In the genomic region with DNA sequence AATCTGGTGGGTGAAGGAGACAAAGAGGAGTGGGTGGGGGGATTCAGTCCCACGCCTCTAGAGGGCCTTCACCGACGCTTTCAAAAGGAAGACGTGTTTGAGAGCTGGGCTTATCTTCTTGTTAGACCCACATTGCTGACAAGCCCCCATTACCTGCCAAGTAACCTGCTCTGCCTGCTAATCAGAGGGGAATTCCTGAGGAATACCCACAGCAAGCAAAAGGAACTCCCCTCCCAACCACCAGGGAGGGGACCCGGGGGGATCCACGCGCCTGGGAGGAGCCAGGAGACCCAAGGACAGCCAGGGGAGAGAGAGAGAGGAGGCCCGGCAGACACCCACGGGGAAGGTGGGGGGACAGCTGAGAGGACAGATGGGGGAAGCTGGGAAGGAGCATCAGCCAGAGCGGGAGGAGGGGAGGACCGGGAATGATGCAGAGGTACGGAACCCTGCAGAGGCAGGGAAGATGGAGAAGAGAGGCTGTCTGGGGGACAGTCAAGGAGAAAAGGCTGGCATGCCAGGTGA, we compare ENCODE assay signal across 9 cellular contexts. TPM values are rescaled to one million over a fixed set of nuclear protein-coding genes. Genes with fewer than 3 reads are reported as not detected.
DNase-seq lines count a peak whose midpoint lies in the region; ATAC-seq and TF ChIP-seq lines count a peak whose summit lies in the region.
"Had no signal": no experiment of that assay in that cellular context is flagged by ENCODE, and none has a peak within 500 bp of the region (broad histone marks: within the 10 kb centered on the region; RNA-seq: fewer than 3 reads in every experiment).

No MANE protein-coding gene starts in this region.

- H3K4me3 Mint-ChIP-seq in CD4-positive, alpha-beta T cell: peak overlapping the region; percentile 87
- peak overlapping the region; percentile 94 to 98 (median 95) for H3K4me3 Mint-ChIP-seq in brain
- peak overlapping the region; percentile 77 to 96 (median 86) for H3K4me3 Mint-ChIP-seq in naive thymus-derived CD8-positive, alpha-beta T cell

- H3K9me3 Mint-ChIP-seq in CD4-positive, alpha-beta T cell: no peaks in the 10 kb centered on the region
- peaks cover 0 to 4% (median 0%) of the 10 kb centered on the region in 5 experiments for H3K9me3 Mint-ChIP-seq in brain
- H3K9me3 Mint-ChIP-seq in naive thymus-derived CD8-positive, alpha-beta T cell: no peaks in the 10 kb centered on the region

- no peak overlapping the region for H3K27ac ChIP-seq in CD4-positive, alpha-beta T cell (ENCODE audit: low read depth, low read length)
- H3K27ac ChIP-seq in MM.1S (ENCODE audit: low read length): no peak overlapping the region

- H4K20me1 ChIP-seq in MM.1S (ENCODE audit: insufficient read depth, low read length): no peaks in the 10 kb centered on the region

- H3K36me3 Mint-ChIP-seq in CD4-positive, alpha-beta T cell (ENCODE audit: low read depth): peaks cover 69% of the 10 kb centered on the region
- H3K36me3 Mint-ChIP-seq in brain: peaks cover 40% of the 10 kb centered on the region
- peaks cover 7 to 42% (median 13%) of the 10 kb centered on the region in 3 donors for H3K36me3 Mint-ChIP-seq in naive thymus-derived CD8-positive, alpha-beta T cell

- no peaks in the 10 kb centered on the region for H3K27me3 Mint-ChIP-seq in CD4-positive, alpha-beta T cell
- peaks cover 4% of the 10 kb centered on the region for H3K27me3 Mint-ChIP-seq in brain
- H3K27me3 Mint-ChIP-seq in naive thymus-derived CD8-positive, alpha-beta T cell: no peaks in the 10 kb centered on the region

- H3K27ac Mint-ChIP-seq in CD4-positive, alpha-beta T cell: peak overlapping the region; percentile 58
- peak overlapping the region; percentile 94 to 100 (median 98) for H3K27ac Mint-ChIP-seq in brain
- H3K27ac Mint-ChIP-seq in naive thymus-derived CD8-positive, alpha-beta T cell: peak overlapping the region; percentile 56 to 87 (median 81)

- CTCF ChIA-PET in CD4-positive, alpha-beta T cell (lab: Charles Lee): no interaction called here

- peaks cover 54% of the 10 kb centered on the region for H3K4me1 Mint-ChIP-seq in CD4-positive, alpha-beta T cell (ENCODE audit: low read depth)
- H3K4me1 Mint-ChIP-seq in brain: peaks cover 55% of the 10 kb centered on the region
- peaks cover 37 to 59% (median 55%) of the 10 kb centered on the region in 4 donors for H3K4me1 Mint-ChIP-seq in naive thymus-derived CD8-positive, alpha-beta T cell

- peak overlapping the region; percentile 89 for H3K4me2 ChIP-seq in MM.1S (ENCODE audit: low read depth, low read length)

- intact Hi-C loops in CD4-positive, alpha-beta T cell (cut with DNase I, micrococcal nuclease): loop anchor here (2.0 to 10.0 kb wide), 7 partner anchors 161 to 1881 kb away; a partner anchor contains a TSS

- peak overlapping the region; percentile 85 for H3K4me3 ChIP-seq in MM.1S (ENCODE audit: low read length)

- H3K4me1 ChIP-seq in MM.1S (ENCODE audit: low read length): peaks cover 24% of the 10 kb centered on the region

- no peaks in the 10 kb centered on the region for H3K27me3 ChIP-seq in CD4-positive, alpha-beta T cell (ENCODE audit: control insufficient read depth, insufficient read depth, low read length)
- H3K27me3 ChIP-seq in MM.1S (replicated peaks; ENCODE audit: insufficient read depth, low read length): no peaks in the 10 kb centered on the region

- H3K9me2 ChIP-seq in MM.1S (replicated peaks; ENCODE audit: insufficient read depth, low read length): no peaks in the 10 kb centered on the region

- DNase-seq in CD4-positive, alpha-beta T cell: no peak
- no peak for DNase-seq in MM.1S
- DNase-seq in naive thymus-derived CD8-positive, alpha-beta T cell: peak in 3 of 10 donors; percentile 19 to 37 (median 28)
- no peak for DNase-seq in kidney tubule cell (ENCODE audit: low spot score)
- DNase-seq in erythroblast (lab: John Stamatoyannopoulos, UW): no peak
- DNase-seq in medulla oblongata (ENCODE audit: extremely low spot score): no peak

- peaks cover 28% of the 10 kb centered on the region for H3F3A ChIP-seq in MM.1S (ENCODE audit: insufficient read depth, low read length)

- peaks cover 43% of the 10 kb centered on the region for H3K79me2 ChIP-seq in MM.1S (ENCODE audit: low read length)

- H3K36me3 ChIP-seq in MM.1S (replicated peaks; ENCODE audit: insufficient read depth, low read length): peaks cover 11% of the 10 kb centered on the region; the same call in 1 of the 2 replicates

- TF ChIP-seq CTCF in CD4-positive, alpha-beta T cell (IDR thresholded peaks at IDR 0.05): no peak
- TF ChIP-seq CTCF in MM.1S (IDR thresholded peaks at IDR 0.05; ENCODE audit: low read length): no peak
- no peak for TF ChIP-seq CTCF in brain (conservative IDR thresholded peaks at IDR 0.05)

- no peaks in the 10 kb centered on the region for H3K9me3 ChIP-seq in CD4-positive, alpha-beta T cell (ENCODE audit: control insufficient read depth, low read length)
- no peaks in the 10 kb centered on the region for H3K9me3 ChIP-seq in MM.1S (replicated peaks; ENCODE audit: insufficient read depth, low read length)

- no peak for ATAC-seq in CD4-positive, alpha-beta T cell (ENCODE audit: poor library complexity)
- no peak for ATAC-seq in naive thymus-derived CD8-positive, alpha-beta T cell
- ATAC-seq in GM19351 (IDR thresholded peaks at IDR 0.05; ENCODE audit: unreplicated experiment): no peak

- peak overlapping the region; percentile 71; the same call in 1 of the 2 replicates for H3K9ac ChIP-seq in MM.1S (ENCODE audit: low read length)

- no peak overlapping the region for H2AFZ ChIP-seq in MM.1S (ENCODE audit: low read length)

- POLR2A ChIA-PET in CD4-positive, alpha-beta T cell (lab: Charles Lee): interaction anchor here (1.1 to 2.9 kb wide), 4 partner anchors 26 to 593 kb away, joined by 3 to 8 read pairs (median 6); a partner anchor contains a TSS
- POLR2A ChIA-PET in naive thymus-derived CD8-positive, alpha-beta T cell (lab: Charles Lee): interaction anchor here (0.6 to 2.4 kb wide), 3 partner anchors 13 to 118 kb away, joined by 4 to 13 read pairs (median 12); a partner anchor contains a TSS

- no peak for TF ChIP-seq POLR2A in erythroblast (IDR thresholded peaks at IDR 0.05; ENCODE audit: low read length)

RNA-seq across cellular contexts. Expression of a gene that starts 1.0 kb away (rescaled TPM):
- 10 to 100 TPM; 28.8 to 30.0 TPM for total RNA-seq in CD4-positive, alpha-beta T cell
- 29.3 TPM for polyA plus RNA-seq in brain (ENCODE audit: insufficient read depth, low read depth, low replicate concordance)
- total RNA-seq in naive thymus-derived CD8-positive, alpha-beta T cell: 10 to 100 TPM; 50.6 to 54.6 TPM
- polyA plus RNA-seq in naive thymus-derived CD8-positive, alpha-beta T cell: 10 to 100 TPM; 14.8 to 22.4 (median 16.6) TPM

RNA-seq across cellular contexts. Expression of a gene that starts 25.2 kb away (rescaled TPM):
- total RNA-seq in CD4-positive, alpha-beta T cell: 1 to 10 TPM; 1.6 to 1.7 TPM
- polyA plus RNA-seq in brain (ENCODE audit: insufficient read depth, low read depth, low replicate concordance): not detected
- 1 to 10 TPM; 2.9 to 3.0 TPM for total RNA-seq in naive thymus-derived CD8-positive, alpha-beta T cell
- polyA plus RNA-seq in naive thymus-derived CD8-positive, alpha-beta T cell: 1 to 10 TPM in 1 of 3 donors, under 1 TPM in 2; 0.14 to 1.8 (median 0.73) TPM
- total RNA-seq: HT1080 had no signal
